ENCODE assay signal across 8 cellular contexts in the genomic region with DNA sequence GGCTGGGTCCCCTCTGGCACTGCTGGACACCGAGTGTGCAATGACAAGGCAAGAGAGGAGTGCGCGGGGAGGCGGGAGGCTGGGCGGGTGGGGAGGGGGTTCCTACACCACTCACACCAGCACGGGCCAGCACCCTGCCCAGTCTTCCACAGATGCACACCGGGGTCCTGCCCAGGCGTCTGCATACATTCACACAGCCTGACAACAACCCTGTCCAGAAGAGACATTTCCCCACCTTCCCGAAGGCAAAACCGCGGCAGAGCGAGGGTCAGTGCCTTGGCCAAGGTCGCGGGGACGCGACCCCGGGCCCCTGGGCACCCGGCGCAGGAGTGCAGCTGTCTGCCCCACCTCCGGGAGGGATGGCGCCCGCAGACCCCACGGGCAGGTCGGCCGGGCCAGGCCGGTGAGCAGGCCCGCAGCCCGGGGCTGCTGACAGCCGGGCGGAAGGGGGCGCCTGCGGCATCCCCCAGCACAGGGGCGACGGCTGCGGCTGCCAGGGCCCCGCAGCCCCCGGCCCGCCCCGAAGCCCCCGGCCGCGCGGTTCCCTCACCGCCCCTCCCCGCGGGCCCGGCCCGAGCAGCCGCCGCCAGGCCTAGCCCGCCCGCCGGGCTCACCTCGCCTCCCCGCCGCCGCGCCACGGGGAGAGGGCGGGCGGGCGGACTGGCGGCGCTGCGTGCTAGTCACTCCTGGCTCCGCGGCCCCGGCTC. TPM values are rescaled to one million over a fixed set of nuclear protein-coding genes. Genes with fewer than 3 reads are reported as not detected.
DNase-seq lines count a peak whose midpoint lies in the region; ATAC-seq lines count a peak whose summit lies in the region.

No MANE protein-coding gene starts in this region.

- ATAC-seq in GM21515 (IDR thresholded peaks at IDR 0.05; ENCODE audit: unreplicated experiment) = peak; percentile 33
- ATAC-seq in left ventricle myocardium superior = peak; percentile 3

- DNase-seq in DMS53 (lab: John Stamatoyannopoulos, UW) (peak; percentile 61), DMS53 treated with DMSO at 0.1 percent for 48 hours (lab: John Stamatoyannopoulos, UW; ENCODE audit: unreplicated experiment) (no peak), HPDE6-E6E7 (ENCODE audit: extremely low spot score) (peak; percentile 10), left ventricle myocardium superior (peak; percentile 65), retina (peak; percentile 56), NCI-H510A (lab: John Stamatoyannopoulos, UW) (no peak)
- peak; percentile 50 to 60 for DNase-seq in activated T-cell treated with anti-CD3 and anti-CD28 coated beads, Interleukin-2, amount 50 U/mL, for 48 hours

- intact Hi-C loops in left ventricle myocardium superior (cut with micrococcal nuclease) = loop anchor here (5.0 kb wide), 1 partner anchor 181 kb away; no protein-coding TSS in a partner anchor

RNA-seq across cellular contexts. Expression of a gene that starts 0.5 kb away (rescaled TPM):
- total RNA-seq in left ventricle myocardium superior = 46.5 TPM

Comparison
In these comparisons a context has a peak if more than half of its experiments do, and no peak if none do; other contexts are left out.
1. DNase-seq: peak in DMS53 (single experiment), HPDE6-E6E7 (single experiment), activated T-cell treated with anti-CD3 and anti-CD28 coated beads, Interleukin-2, amount 50 U/mL, for 48 hours (2 of 2), left ventricle myocardium superior (single experiment) and retina (single experiment); none in DMS53 treated with DMSO at 0.1 percent for 48 hours (single experiment) and NCI-H510A (single experiment).